8 cellular contexts compared by ENCODE assay signal in genomic region chr1:228084325-228084724, GRCh38. TPM values are rescaled to one million over a fixed set of nuclear protein-coding genes. Genes with fewer than 3 reads are reported as not detected.
DNase-seq lines count a peak whose midpoint lies in the region; ATAC-seq, FAIRE-seq and TF ChIP-seq lines count a peak whose summit lies in the region.

No MANE protein-coding gene starts in this region.

- H3K4ac ChIP-seq in H9 (ENCODE audit: low read depth, low read length): no peak overlapping the region

- H3K56ac ChIP-seq in H9 (ENCODE audit: insufficient read length, low read depth, low read length): no peak overlapping the region

- H2BK120ac ChIP-seq in H9 (ENCODE audit: low read depth, low read length, poor library complexity, severe bottlenecking): no peak overlapping the region

- peak; percentile 19 for TF ChIP-seq POLR2A in esophagus muscularis mucosa (IDR thresholded peaks at IDR 0.05; ENCODE audit: low read depth)

- H2BK15ac ChIP-seq in H9 (ENCODE audit: low read depth, low read length): no peak overlapping the region

- FAIRE-seq in pancreas (lab: Jason Lieb, UNC): no peak

- H3K27ac ChIP-seq in H9 (ENCODE audit: insufficient read length, low read depth, low read length): no peak overlapping the region
- peak overlapping the region; percentile 96 to 100 (median 100) for H3K27ac ChIP-seq in esophagus muscularis mucosa (replicated peaks in 1 of 4)
- peak overlapping the region in 2 of 4 donors; percentile 99 for H3K27ac ChIP-seq in pancreas

- no peak overlapping the region for H4K5ac ChIP-seq in H9 (ENCODE audit: insufficient read length, low read depth, low read length)

- H2BK20ac ChIP-seq in H9 (ENCODE audit: low read depth, low read length, poor library complexity, severe bottlenecking): no peak overlapping the region

- no peak overlapping the region for H2BK5ac ChIP-seq in H9 (ENCODE audit: insufficient read length, low read length)

- intact Hi-C loops in esophagus muscularis mucosa (cut with DNase I): loop anchor here (10.0 kb wide), 1 partner anchor 320 kb away; no protein-coding TSS in a partner anchor
- intact Hi-C loops in pancreas (cut with DNase I): no loop called here

- H4K8ac ChIP-seq in H9 (replicated peaks; ENCODE audit: insufficient read length, low read depth, low read length): no peak overlapping the region

- no peak overlapping the region for H3T11ph ChIP-seq in H9 (ENCODE audit: low read length)

- peak overlapping the region; percentile 97 to 99 for H3K4me3 Mint-ChIP-seq in H9

- no CpG with 5 or more reads among the region's 3 CpGs for WGBS in H9 (ENCODE audit: extremely low coverage, insufficient read length, low lambda C conversion rate)
- 9% methylated on average over 3 of the region's 3 CpGs for WGBS in esophagus muscularis mucosa
- WGBS in pancreas, 2 donors: 6 to 9% methylated on average over 3 of the region's 3 CpGs

- no peak overlapping the region for H3K18ac ChIP-seq in H9 (ENCODE audit: insufficient read length, low read depth, low read length)

- ATAC-seq in pancreas (peak in 2 of 4 donors; percentile 9 to 19), HG02588 (IDR thresholded peaks at IDR 0.05; ENCODE audit: unreplicated experiment) (no peak), GM19397 (IDR thresholded peaks at IDR 0.05; ENCODE audit: unreplicated experiment) (no peak)

- no peak overlapping the region for H3K27ac Mint-ChIP-seq in H9

- peaks cover 17% of the 10 kb centered on the region for H3K79me1 ChIP-seq in H9 (ENCODE audit: insufficient read depth, low read depth, low read length, poor library complexity, severe bottlenecking)

- H3K9ac ChIP-seq in H9 (ENCODE audit: extremely low read depth, insufficient read length, low read length): peak overlapping the region; percentile 95

- H3K4me2 ChIP-seq in H9 (ENCODE audit: insufficient read depth, insufficient read length, low read length): peak overlapping the region; percentile 90

- DNase-seq in H9 (no peak), SKM-1 (lab: John Stamatoyannopoulos, UW; ENCODE audit: unreplicated experiment) (peak; percentile 39), esophagus muscularis mucosa (ENCODE audit: extremely low spot score) (no peak), pancreas (peak in 1 of 6 donors; percentile 22), germinal center (ENCODE audit: low spot score) (no peak), NCI-H2196 treated with DMSO at 0.1 percent for 48 hours (lab: John Stamatoyannopoulos, UW; ENCODE audit: unreplicated experiment) (no peak)

- 0 out of 5 replicates have a peak, but pooled peaks cover 0 to 3% of the 10 kb centered on the region in 2 experiments for H3K9me3 Mint-ChIP-seq in H9

- no peak overlapping the region for H3K14ac ChIP-seq in H9 (ENCODE audit: insufficient read depth, low read length)

- H3K9me3 ChIP-seq in H9 (ENCODE audit: control insufficient read depth, low read depth, low read length) (no peaks in the 10 kb centered on the region), esophagus muscularis mucosa (no peaks in the 10 kb centered on the region), pancreas (no peaks in the 10 kb centered on the region)

- no peak overlapping the region for H2AFZ ChIP-seq in H9 (ENCODE audit: low read length)

- TF ChIP-seq EP300 in esophagus muscularis mucosa (IDR thresholded peaks at IDR 0.05): no peak

- peaks cover 43 to 53% of the 10 kb centered on the region in 2 experiments for H3K4me1 Mint-ChIP-seq in H9

- peaks cover 0 to 9% (median 4%) of the 10 kb centered on the region in 4 donors for H3K36me3 ChIP-seq in esophagus muscularis mucosa
- H3K36me3 ChIP-seq in pancreas: no peaks in the 10 kb centered on the region

- H3K23me2 ChIP-seq in H9 (ENCODE audit: insufficient read length, low read depth, low read length, poor library complexity, severe bottlenecking): peaks cover 10% of the 10 kb centered on the region

- H3K27me3 Mint-ChIP-seq in H9 (ENCODE audit: low read depth): peaks cover 16% of the 10 kb centered on the region

- no peak overlapping the region for H4K91ac ChIP-seq in H9 (ENCODE audit: insufficient read length, low read depth, low read length)

- no peak overlapping the region for H2BK12ac ChIP-seq in H9 (ENCODE audit: insufficient read length, low read depth, low read length)

- H3K27me3 ChIP-seq in H9 (ENCODE audit: insufficient read depth, low read length) (no peaks in the 10 kb centered on the region; the same call in 1 of the 2 replicates), esophagus muscularis mucosa (no peaks in the 10 kb centered on the region), pancreas (no peaks in the 10 kb centered on the region)

- TF ChIP-seq CTCF in H9 (conservative IDR thresholded peaks at IDR 0.05) (no peak), esophagus muscularis mucosa (IDR thresholded peaks at IDR 0.05) (no peak), pancreas (IDR thresholded peaks at IDR 0.05) (no peak)

- peaks cover 10 to 23% (median 22%) of the 10 kb centered on the region in 3 experiments for H3K36me3 Mint-ChIP-seq in H9 (ENCODE audit: insufficient read depth in 1 of 3, low read depth in 3 of 3)

- H3K4me3 ChIP-seq in esophagus muscularis mucosa (peak overlapping the region; percentile 79 to 99 (median 96)), pancreas (peak overlapping the region; percentile 84 to 96 (median 86))

- H3K4me1 ChIP-seq in H9 (ENCODE audit: insufficient read depth, low read length): peaks cover 6% of the 10 kb centered on the region
- peaks cover 63 to 83% (median 73%) of the 10 kb centered on the region in 4 donors for H3K4me1 ChIP-seq in esophagus muscularis mucosa
- H3K4me1 ChIP-seq in pancreas: peaks cover 49 to 64% (median 52%) of the 10 kb centered on the region in 3 donors

- H4K20me1 ChIP-seq in H9 (ENCODE audit: control insufficient read depth, insufficient read depth, insufficient read length): peaks cover 3% of the 10 kb centered on the region

- peaks cover 61% of the 10 kb centered on the region for H3K79me2 ChIP-seq in H9 (ENCODE audit: insufficient read depth, low read length)

- H3K23ac ChIP-seq in H9 (ENCODE audit: insufficient read length, low read depth, low read length): no peak overlapping the region

- no peak overlapping the region for H2AK5ac ChIP-seq in H9 (ENCODE audit: insufficient read length, low read length)

RNA-seq across cellular contexts. Expression of gene ARF1, which starts 1.8 kb away (rescaled TPM):
- total RNA-seq in H9 (2021) (258 and 279 TPM in 2 replicates), esophagus muscularis mucosa (100 to 1,000 TPM; 238 to 392 (median 346) TPM), pancreas (100 to 1,000 TPM; 160 to 251 (median 205) TPM)
- polyA plus RNA-seq in pancreas: 100 to 1,000 TPM; 167 to 234 TPM

RNA-seq across cellular contexts. Expression of gene C1orf35, which starts 18.8 kb away (rescaled TPM):
- 31.0 and 31.3 TPM in 2 replicates for total RNA-seq in H9 (2021)
- 10 to 100 TPM; 11.2 to 24.3 (median 11.9) TPM for total RNA-seq in esophagus muscularis mucosa
- total RNA-seq in pancreas: 1 to 10 TPM; 6.3 to 9.3 (median 7.8) TPM
- 10 to 100 TPM; 18.9 to 33.2 TPM for polyA plus RNA-seq in pancreas

RNA-seq across cellular contexts. Expression of gene MRPL55, which starts 24.8 kb away (rescaled TPM):
- total RNA-seq in H9 (2021): 56.9 and 62.3 TPM in 2 replicates
- 10 to 100 TPM; 52.3 to 64.9 (median 60.1) TPM for total RNA-seq in esophagus muscularis mucosa
- total RNA-seq in pancreas: 10 to 100 TPM; 18.1 to 24.7 (median 23.9) TPM
- polyA plus RNA-seq in pancreas: 100 to 1,000 TPM; 103 to 113 TPM

RNA-seq across cellular contexts. Expression of gene GUK1, which starts 55.8 kb away (rescaled TPM):
- total RNA-seq in H9 (2021): 88.2 and 94.3 TPM in 2 replicates
- total RNA-seq in esophagus muscularis mucosa: 100 to 1,000 TPM; 292 to 354 (median 305) TPM
- 100 to 1,000 TPM in 2 of 6 donors, 10 to 100 TPM in 4; 71.5 to 114 (median 98.6) TPM for total RNA-seq in pancreas
- 100 to 1,000 TPM; 317 TPM for polyA plus RNA-seq in pancreas
